Comparison of ENCODE assay signal across 8 cellular contexts in the genomic region with DNA sequence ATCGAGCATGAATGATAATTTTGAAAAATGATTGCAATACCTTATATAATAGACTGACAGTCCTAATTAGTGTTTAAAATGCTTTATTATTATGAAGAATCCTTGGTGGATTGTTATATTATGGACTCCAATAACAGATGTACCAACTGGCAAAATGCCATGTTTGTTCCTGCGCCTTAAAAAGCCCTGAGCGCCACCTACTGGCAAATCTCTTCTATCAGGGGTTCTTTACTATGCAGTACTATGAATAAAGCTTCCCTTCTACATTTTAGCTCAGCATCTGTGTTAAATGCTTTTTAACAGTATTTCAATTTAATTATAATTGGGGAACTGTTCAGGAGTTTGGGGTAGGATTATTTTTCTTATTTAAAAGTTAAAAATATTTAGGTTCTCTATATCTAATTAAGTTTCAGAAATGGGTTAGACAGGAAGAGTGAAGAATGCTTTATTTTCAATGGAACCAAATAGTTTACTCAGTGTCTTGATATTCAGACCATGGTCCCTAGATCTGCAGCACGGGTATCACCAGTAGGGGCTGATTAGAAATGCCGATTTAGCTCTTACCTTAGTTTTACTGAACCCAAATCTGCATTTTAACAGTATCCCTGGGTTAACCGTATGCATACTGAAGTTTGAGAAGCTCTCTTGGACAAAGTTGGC.
DNase-seq lines count a peak whose midpoint lies in the region; ATAC-seq lines count a peak whose summit lies in the region.

No MANE protein-coding gene starts in this region.

- no peaks in the 10 kb centered on the region for H3K9me3 Mint-ChIP-seq in central memory CD8-positive, alpha-beta T cell

- H3K36me3 Mint-ChIP-seq in central memory CD8-positive, alpha-beta T cell (ENCODE audit: insufficient read depth): peaks cover 4% of the 10 kb centered on the region

- ATAC-seq in HG03103 (IDR thresholded peaks at IDR 0.05; ENCODE audit: low read depth, unreplicated experiment): peak; percentile 58
- ATAC-seq in central memory CD8-positive, alpha-beta T cell (replicated peaks; ENCODE audit: extremely low read depth, poor library complexity, severe bottlenecking): peak; percentile 76
- ATAC-seq in GM19463 (IDR thresholded peaks at IDR 0.05; ENCODE audit: unreplicated experiment): no peak

- H3K27me3 Mint-ChIP-seq in central memory CD8-positive, alpha-beta T cell: no peaks in the 10 kb centered on the region

- H3K27ac Mint-ChIP-seq in central memory CD8-positive, alpha-beta T cell (ENCODE audit: low read depth): no peak overlapping the region

- no peak overlapping the region for H3K4me3 Mint-ChIP-seq in central memory CD8-positive, alpha-beta T cell

- peak; percentile 43 for DNase-seq in ELF-1 (ENCODE audit: low read depth, low spot score)
- DNase-seq in NCI-H345 (lab: John Stamatoyannopoulos, UW): peak; percentile 84
- peak; percentile 60 for DNase-seq in activated CD4-positive, CD25-positive, alpha-beta regulatory T cell treated with anti-CD3 and anti-CD28 coated beads, Interleukin-2, amount 50 U/mL, for 16 hours (ENCODE audit: low read depth, low spot score)
- DNase-seq in central memory CD8-positive, alpha-beta T cell (ENCODE audit: low spot score in 2 of 2): peak; percentile 60
- peak; percentile 84 for DNase-seq in kidney tubule cell (ENCODE audit: low spot score)
- DNase-seq in stimulated activated CD4-positive, alpha-beta T cell treated with anti-CD3 and anti-CD28 coated beads, Interleukin-2, amount 100 ng/mL, for 4 hours (ENCODE audit: low read depth): peak; percentile 70

- H3K4me1 Mint-ChIP-seq in central memory CD8-positive, alpha-beta T cell: peaks cover 34% of the 10 kb centered on the region
